In genomic region chr14:88866305-88866704, GRCh38 we compare ENCODE assay signal across 27 cellular contexts. TPM values are rescaled to one million over a fixed set of nuclear protein-coding genes. Genes with fewer than 3 reads are reported as not detected.
DNase-seq lines count a peak whose midpoint lies in the region; ATAC-seq, FAIRE-seq and TF ChIP-seq lines count a peak whose summit lies in the region.
"Had no signal": no experiment of that assay in that cellular context is flagged by ENCODE, and none has a peak within 500 bp of the region (broad histone marks: within the 10 kb centered on the region; RNA-seq: fewer than 3 reads in every experiment).

No MANE protein-coding gene starts in this region.

- H3K4me3 ChIP-seq in brain microvascular endothelial cell (ENCODE audit: low read depth, low read length): no peak overlapping the region
- H3K4me3 ChIP-seq in suprapubic skin: no peak overlapping the region
- no peak overlapping the region for H3K4me3 ChIP-seq in tibial nerve
- H3K4me3 ChIP-seq: thoracic aorta had no signal

- H3K36me3 ChIP-seq in brain microvascular endothelial cell (replicated peaks) (peaks cover 3% of the 10 kb centered on the region), suprapubic skin (peaks cover 26% of the 10 kb centered on the region), tibial nerve (peaks cover 0 to 36% (median 0%) of the 10 kb centered on the region in 3 donors)

- TF ChIP-seq EP300 in suprapubic skin (IDR thresholded peaks at IDR 0.05) (no peak), tibial nerve (IDR thresholded peaks at IDR 0.05) (no peak)

- no peak for ATAC-seq in HG03025 (IDR thresholded peaks at IDR 0.05; ENCODE audit: low FRiP score, unreplicated experiment)
- ATAC-seq: activated CD4-positive, alpha-beta T cell treated with anti-CD3 and anti-CD28 coated beads for 36 hours; activated CD8-positive, alpha-beta T cell treated with anti-CD3 and anti-CD28 coated beads, Interleukin-2, amount 10 ng/mL, durations not matched to agents 7 days and 5 days; activated naive CD8-positive, alpha-beta T cell treated with anti-CD3 and anti-CD28 coated beads, Interleukin-2, amount 50 U/mL, for 24 hours; PC-3 had no signal

- no peak for FAIRE-seq in RCC 7860 (lab: Jason Lieb, UNC)

- peak; percentile 17 for DNase-seq in AG08396 (ENCODE audit: low spot score)
- DNase-seq in HT1080 (ENCODE audit: low read depth): peak; percentile 3
- peak; percentile 27 for DNase-seq in brain microvascular endothelial cell
- DNase-seq in iris pigment epithelial cell (ENCODE audit: low read depth): peak; percentile 39
- no peak for DNase-seq in suprapubic skin (ENCODE audit: low spot score in 2 of 2)
- DNase-seq in tibial nerve (ENCODE audit: low spot score in 2 of 2): no peak
- DNase-seq in RCC 7860 (ENCODE audit: low spot score): no peak
- DNase-seq: activated CD4-positive, alpha-beta T cell treated with anti-CD3 and anti-CD28 coated beads for 36 hours; activated CD8-positive, alpha-beta T cell treated with anti-CD3 and anti-CD28 coated beads, Interleukin-2, amount 10 ng/mL, durations not matched to agents 7 days and 5 days; activated gamma-delta T cell treated with Interleukin-2 at 50 U/mL for 16 hours; activated naive CD8-positive, alpha-beta T cell treated with anti-CD3 and anti-CD28 coated beads, Interleukin-2, amount 50 U/mL, for 24 hours; BE2C; CD8-positive, alpha-beta memory T cell; DMS 273 treated with DMSO at 0.1 percent for 48 hours; effector CD8-positive, alpha-beta T cell; GOT3; KG1; naive B cell; NCI-H1436; NCI-H2107; NCI-H446; PC-3; Right ventricle myocardium superior; stimulated activated CD4-positive, alpha-beta T cell treated with anti-CD3 and anti-CD28 coated beads, Interleukin-15, amount 100 ng/mL, for 24 hours; stimulated activated naive CD4-positive, alpha-beta T cell treated with Interleukin-2 at 50 U/mL for 16 hours had no signal

- H3K9me3 ChIP-seq in suprapubic skin (no peaks in the 10 kb centered on the region), tibial nerve (no peaks in the 10 kb centered on the region)
- H3K9me3 ChIP-seq: BE2C, thoracic aorta had no signal

- TF ChIP-seq POLR2A in suprapubic skin (IDR thresholded peaks at IDR 0.05) (no peak), tibial nerve (IDR thresholded peaks at IDR 0.05) (no peak)

- H3K4me1 ChIP-seq in suprapubic skin (no peaks in the 10 kb centered on the region), tibial nerve (no peaks in the 10 kb centered on the region)

- no peak for TF ChIP-seq CTCF in brain microvascular endothelial cell (IDR thresholded peaks at IDR 0.05; ENCODE audit: low read depth, low read length, missing control alignments)
- TF ChIP-seq CTCF in suprapubic skin (IDR thresholded peaks at IDR 0.05): no peak
- no peak for TF ChIP-seq CTCF in tibial nerve (IDR thresholded peaks at IDR 0.05)

- in situ Hi-C loops in brain microvascular endothelial cell (cut with HindIII; ENCODE audit: low pct_ligation_motif_present, low sequenced_read_pairs): no loop called here

- H3K27me3 ChIP-seq in brain microvascular endothelial cell (replicated peaks) (no peaks in the 10 kb centered on the region), suprapubic skin (no peaks in the 10 kb centered on the region), tibial nerve (no peaks in the 10 kb centered on the region)
- H3K27me3 ChIP-seq: BE2C had no signal

- H3K27ac ChIP-seq in brain microvascular endothelial cell: no peak overlapping the region
- no peak overlapping the region for H3K27ac ChIP-seq in suprapubic skin
- no peak overlapping the region for H3K27ac ChIP-seq in tibial nerve
- H3K27ac ChIP-seq: thoracic aorta had no signal

- WGBS in suprapubic skin: 75% methylated on average over 3 of the region's 3 CpGs
- WGBS in tibial nerve, 2 donors: 52 to 76% methylated on average over 3 of the region's 3 CpGs

RNA-seq across cellular contexts. Expression of gene TTC8, which starts 41.9 kb away (rescaled TPM):
- total RNA-seq in HT1080 (2014; rRNA removed; shearing (Covaris generic)): 15.2 and 21.5 TPM in 2 replicates
- 25.2 and 25.3 TPM in 2 replicates for polyA plus RNA-seq in HT1080 (2015; cell fraction: cytosol; rRNA removed)
- 24.7 and 28.8 TPM in 2 replicates for polyA plus RNA-seq in HT1080 (2015; cell fraction: nucleus; rRNA removed)
- total RNA-seq in suprapubic skin (10 to 100 TPM; 10.5 to 18.2 (median 12.1) TPM), tibial nerve (10 to 100 TPM; 11.3 to 31.9 (median 19.6) TPM)

Comparison
In these comparisons a context has a peak if more than half of its experiments do, and no peak if none do; other contexts are left out.
1. DNase-seq: peak in AG08396 (single experiment), HT1080 (single experiment), brain microvascular endothelial cell (single experiment) and iris pigment epithelial cell (single experiment); none in suprapubic skin (0 of 2), tibial nerve (0 of 2) and RCC 7860 (single experiment).